ENCODE assay signal across 15 cellular contexts in genomic region chr12:95646781-95647184, GRCh38.
DNase-seq lines count a peak whose midpoint lies in the region; ATAC-seq and TF ChIP-seq lines count a peak whose summit lies in the region.
"Had no signal": no experiment of that assay in that cellular context is flagged by ENCODE, and none has a peak within 500 bp of the region (broad histone marks: within the 10 kb centered on the region; RNA-seq: fewer than 3 reads in every experiment).

No MANE protein-coding gene starts in this region.

- H3K4me3 ChIP-seq in H7 (ENCODE audit: insufficient read depth, low read depth, low read length) (no peak overlapping the region), cardiac fibroblast (replicated peaks in 1 of 2; ENCODE audit: low read depth in 2 of 2, low read length in 2 of 2) (no peak overlapping the region)
- H3K4me3 ChIP-seq: SJCRH30 had no signal

- H3K36me3 ChIP-seq in H7 (replicated peaks; ENCODE audit: control insufficient read depth, insufficient read depth, low read length): no peaks in the 10 kb centered on the region; the same call in 1 of the 2 replicates
- H3K36me3 ChIP-seq: SJCRH30 had no signal

- H3K27me3 ChIP-seq in H7 (ENCODE audit: control insufficient read depth, insufficient read depth, low read length): no peaks in the 10 kb centered on the region
- H3K27me3 ChIP-seq: SJCRH30 had no signal

- TF ChIP-seq CTCF in cardiac fibroblast (IDR thresholded peaks at IDR 0.05; ENCODE audit: low read depth, low read length) (no peak), type B pancreatic cell (conservative IDR thresholded peaks at IDR 0.05) (no peak)

- no peaks in the 10 kb centered on the region for H3K36me3 Mint-ChIP-seq in type B pancreatic cell

- peak overlapping the region; percentile 81 for H3K27ac Mint-ChIP-seq in type B pancreatic cell
- H3K27ac Mint-ChIP-seq: IgD-negative memory B cell; stimulated activated naive CD8-positive, alpha-beta T cell treated with anti-CD3 and anti-CD28 coated beads, Interleukin-15, Interleukin-2, amounts not matched to agents 100 ng/mL and 50 ng/mL, for 24 hours had no signal

- H3K4me1 Mint-ChIP-seq in type B pancreatic cell (ENCODE audit: unreplicated experiment): peaks cover 24% of the 10 kb centered on the region
- H3K4me1 Mint-ChIP-seq: IgD-negative memory B cell had no signal

- H3K9me3 Mint-ChIP-seq in type B pancreatic cell: no peaks in the 10 kb centered on the region
- H3K9me3 Mint-ChIP-seq: IgD-negative memory B cell; stimulated activated naive CD8-positive, alpha-beta T cell treated with anti-CD3 and anti-CD28 coated beads, Interleukin-15, Interleukin-2, amounts not matched to agents 100 ng/mL and 50 ng/mL, for 24 hours had no signal

- peak overlapping the region; percentile 39 for H3K4me3 Mint-ChIP-seq in type B pancreatic cell
- H3K4me3 Mint-ChIP-seq: IgD-negative memory B cell; stimulated activated naive CD8-positive, alpha-beta T cell treated with anti-CD3 and anti-CD28 coated beads, Interleukin-15, Interleukin-2, amounts not matched to agents 100 ng/mL and 50 ng/mL, for 24 hours had no signal

- no peaks in the 10 kb centered on the region for H3K27me3 Mint-ChIP-seq in type B pancreatic cell
- H3K27me3 Mint-ChIP-seq: stimulated activated naive CD8-positive, alpha-beta T cell treated with anti-CD3 and anti-CD28 coated beads, Interleukin-15, Interleukin-2, amounts not matched to agents 100 ng/mL and 50 ng/mL, for 24 hours had no signal

- DNase-seq in H7 (peak; percentile 25), cardiac fibroblast (ENCODE audit: low read depth in 2 of 2) (peak; percentile 78 to 79), left kidney (ENCODE audit: low read depth, low spot score) (peak; percentile 89), type B pancreatic cell (ENCODE audit: extremely low spot score, unreplicated experiment) (no peak)
- DNase-seq: activated CD8-positive, alpha-beta memory T cell treated with anti-CD3 and anti-CD28 coated beads, Interleukin-2, amount 50 U/mL, for 48 hours; DMS53; NCI-H187 treated with DMSO at 0.1 percent for 48 hours; NCI-H774; SJCRH30; stimulated activated CD4-positive, alpha-beta T cell treated with anti-CD3 and anti-CD28 coated beads, Interleukin-2, amount 100 ng/mL, for 48 hours had no signal

- ATAC-seq in HG03159 (IDR thresholded peaks at IDR 0.05; ENCODE audit: unreplicated experiment) (no peak), GM18858 (IDR thresholded peaks at IDR 0.05; ENCODE audit: unreplicated experiment) (no peak), GM18498 (IDR thresholded peaks at IDR 0.05; ENCODE audit: unreplicated experiment) (no peak)
